In the genomic region with DNA sequence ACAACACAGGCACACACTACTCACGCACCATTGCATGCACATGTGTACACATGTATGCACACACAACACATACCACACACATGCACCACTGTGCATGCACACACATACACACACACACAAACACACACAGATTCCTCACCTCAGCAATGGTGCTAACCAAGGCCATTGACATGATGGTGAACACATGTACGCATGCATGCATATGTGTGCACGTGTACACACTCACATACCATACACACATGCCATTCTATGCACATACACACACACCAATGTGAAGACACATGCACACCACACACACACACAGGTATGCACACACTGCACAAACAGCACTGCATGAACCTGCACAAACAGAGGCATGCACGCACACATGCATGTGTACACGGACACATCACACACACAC, we compare ENCODE assay signal across 28 cellular contexts.
"Had no signal": no experiment of that assay in that cellular context is flagged by ENCODE, and none has a peak within 500 bp of the region (broad histone marks: within the 10 kb centered on the region; RNA-seq: fewer than 3 reads in every experiment).

No MANE protein-coding gene starts in this region.

- H3K36me3 Mint-ChIP-seq: activated CD4-positive, alpha-beta memory T cell treated with anti-CD3 and anti-CD28 coated beads for 36 hours; activated naive CD4-positive, alpha-beta T cell treated with anti-CD3 and anti-CD28 coated beads, Interleukin-2, amount 50 U/mL, for 72 hours; brain had no signal

- H3K36me3 ChIP-seq: cardiac muscle cell, SJCRH30 had no signal

- H3K4me1 Mint-ChIP-seq: activated CD4-positive, alpha-beta T cell treated with anti-CD3 and anti-CD28 coated beads, Interleukin-2, amount 10 ng/mL, durations not matched to agents 7 days and 5 days; activated naive CD8-positive, alpha-beta T cell treated with anti-CD3 and anti-CD28 coated beads, Interleukin-2, amount 50 U/mL, for 24 hours; brain had no signal

- H3K27me3 Mint-ChIP-seq: activated CD4-positive, alpha-beta memory T cell treated with anti-CD3 and anti-CD28 coated beads for 36 hours; activated CD4-positive, alpha-beta T cell treated with anti-CD3 and anti-CD28 coated beads, Interleukin-2, amount 10 ng/mL, durations not matched to agents 7 days and 5 days; activated naive CD8-positive, alpha-beta T cell treated with anti-CD3 and anti-CD28 coated beads, Interleukin-2, amount 50 U/mL, for 24 hours had no signal

- H3K27ac ChIP-seq: cardiac muscle cell, SJCRH30, VCaP had no signal

- H3K27me3 ChIP-seq: cardiac muscle cell, SJCRH30 had no signal

- H3K4me2 ChIP-seq: SK-N-SH had no signal

- FAIRE-seq: astrocyte had no signal

- ATAC-seq: activated naive CD4-positive, alpha-beta T cell treated with anti-CD3 and anti-CD28 coated beads, Interleukin-2, amount 50 U/mL, for 72 hours; activated naive CD8-positive, alpha-beta T cell treated with anti-CD3 and anti-CD28 coated beads, Interleukin-2, amount 50 U/mL, for 24 hours; activated T-cell treated with anti-CD3 and anti-CD28 coated beads, Interleukin-2, amount 50 U/mL, for 4 hours; Right ventricle myocardium inferior had no signal

- H3K9ac ChIP-seq: SK-N-SH had no signal

- H3K4me3 ChIP-seq: cardiac muscle cell, SJCRH30 had no signal

- DNase-seq: activated CD4-positive, alpha-beta memory T cell treated with anti-CD3 and anti-CD28 coated beads for 36 hours; activated CD4-positive, alpha-beta T cell treated with anti-CD3 and anti-CD28 coated beads, Interleukin-2, amount 10 ng/mL, durations not matched to agents 7 days and 5 days; activated CD4-positive, CD25-positive, alpha-beta regulatory T cell; activated CD8-positive, alpha-beta memory T cell treated with anti-CD3 and anti-CD28 coated beads for 24 hours; activated effector memory CD4-positive, alpha-beta T cell treated with anti-CD3 and anti-CD28 coated beads, Interleukin-2, amount 50 U/mL, for 16 hours; activated naive CD4-positive, alpha-beta T cell treated with Interleukin-2 at 50 U/mL for 16 hours; activated naive CD8-positive, alpha-beta T cell treated with anti-CD3 and anti-CD28 coated beads, Interleukin-2, amount 50 U/mL, for 24 hours; activated T-cell treated with anti-CD3 and anti-CD28 coated beads, Interleukin-2, amount 50 U/mL, for 4 hours; amniotic stem cell; MV-4-11; NCI-H1105; NCI-H1436; NCI-H1694 treated with DMSO at 0.1 percent for 48 hours; NCI-H2029 treated with DMSO at 0.1 percent for 48 hours; NCI-H345; NCI-H510A; NCI-H526 treated with DMSO at 0.1 percent for 48 hours; NCI-H82; RPMI8226; SK-N-SH; T-helper 1 cell had no signal

- H3K9me3 ChIP-seq: SJCRH30 had no signal

- H3K4me3 Mint-ChIP-seq: activated CD4-positive, alpha-beta memory T cell treated with anti-CD3 and anti-CD28 coated beads for 36 hours; activated CD4-positive, alpha-beta T cell treated with anti-CD3 and anti-CD28 coated beads, Interleukin-2, amount 10 ng/mL, durations not matched to agents 7 days and 5 days; activated naive CD8-positive, alpha-beta T cell treated with anti-CD3 and anti-CD28 coated beads, Interleukin-2, amount 50 U/mL, for 24 hours; activated T-cell treated with anti-CD3 and anti-CD28 coated beads, Interleukin-2, amount 50 U/mL, for 4 hours; brain had no signal

- H3K27ac Mint-ChIP-seq: activated CD4-positive, alpha-beta memory T cell treated with anti-CD3 and anti-CD28 coated beads for 36 hours; activated CD4-positive, alpha-beta T cell treated with anti-CD3 and anti-CD28 coated beads, Interleukin-2, amount 10 ng/mL, durations not matched to agents 7 days and 5 days; activated naive CD4-positive, alpha-beta T cell treated with anti-CD3 and anti-CD28 coated beads, Interleukin-2, amount 50 U/mL, for 72 hours; activated naive CD8-positive, alpha-beta T cell treated with anti-CD3 and anti-CD28 coated beads, Interleukin-2, amount 50 U/mL, for 24 hours; brain had no signal
